In genomic region chr1:51729156-51729823, GRCh38 we compare ENCODE assay signal across 1 cellular context.
A peak's percentile ranks its signal among the peaks of the same experiment; 100 is the strongest.
TF ChIP-seq lines count a peak whose summit lies in the region.

No MANE protein-coding gene starts in this region.

TF ChIP-seq in HEK293, 187 proteins besides CTCF, POLR2A, EP300 and RAD21 (continued from another document and continues in another):
- TF ChIP-seq BCL6B (tag by site-specific recombination; IDR thresholded peaks at IDR 0.05) (0 out of 2 replicates have a peak, but pooled peaks have one; percentile 9), GFI1B (tag by site-specific recombination; IDR thresholded peaks at IDR 0.05) (no peak), ZNF19 (tag by site-specific recombination; IDR thresholded peaks at IDR 0.05; ENCODE audit: low read depth) (no peak), GLI2 (tag by site-specific recombination; IDR thresholded peaks at IDR 0.05; ENCODE audit: borderline replicate concordance, low read depth) (no peak), ZNF311 (tag by site-specific recombination; IDR thresholded peaks at IDR 0.05; ENCODE audit: borderline replicate concordance) (no peak), ZNF843 (tag by site-specific recombination; IDR thresholded peaks at IDR 0.05) (peak; percentile 54; the same call in 1 of the 2 replicates), ZNF16 (tag by site-specific recombination; IDR thresholded peaks at IDR 0.05; ENCODE audit: low read depth) (no peak), ZNF366 (tag by site-specific recombination; conservative IDR thresholded peaks at IDR 0.05) (no peak), ZNF623 (tag by site-specific recombination; IDR thresholded peaks at IDR 0.05) (no peak; the same call in 1 of the 2 replicates), ZNF174 (tag by site-specific recombination; IDR thresholded peaks at IDR 0.05) (no peak), ZNF777 (tag by site-specific recombination; IDR thresholded peaks at IDR 0.05; ENCODE audit: borderline replicate concordance) (no peak), ZNF10 (tag by site-specific recombination; IDR thresholded peaks at IDR 0.05) (no peak), ZNF26 (tag by site-specific recombination; IDR thresholded peaks at IDR 0.05) (no peak), KLF17 (tag by site-specific recombination; IDR thresholded peaks at IDR 0.05) (peak; percentile 65; the same call in 1 of the 2 replicates), ZNF792 (tag by site-specific recombination; IDR thresholded peaks at IDR 0.05) (no peak), ATF2 (tag by site-specific recombination; IDR thresholded peaks at IDR 0.05; ENCODE audit: low read depth) (no peak), ZNF677 (tag by site-specific recombination; IDR thresholded peaks at IDR 0.05) (no peak), ZNF112 (tag by site-specific recombination; IDR thresholded peaks at IDR 0.05) (no peak), ZNF18 (tag by site-specific recombination; IDR thresholded peaks at IDR 0.05) (no peak), ZFHX2 (tag by site-specific recombination; conservative IDR thresholded peaks at IDR 0.05) (peak; percentile 82), ZNF473 (tag by site-specific recombination; IDR thresholded peaks at IDR 0.05) (no peak), ZNF48 (tag by site-specific recombination; IDR thresholded peaks at IDR 0.05) (no peak), ZBTB11 (tag by site-specific recombination; conservative IDR thresholded peaks at IDR 0.05; ENCODE audit: low read depth) (peak; percentile 66), OSR2 (tag by site-specific recombination; IDR thresholded peaks at IDR 0.05) (peak; percentile 47), ZNF626 (tag by site-specific recombination; IDR thresholded peaks at IDR 0.05) (no peak), ZBTB44 (tag by site-specific recombination; IDR thresholded peaks at IDR 0.05) (no peak), ZNF133 (tag by site-specific recombination; IDR thresholded peaks at IDR 0.05) (no peak), KLF1 (tag by site-specific recombination; IDR thresholded peaks at IDR 0.05) (peak; percentile 55; the same call in 1 of the 2 replicates), ZNF670 (tag by site-specific recombination; IDR thresholded peaks at IDR 0.05; ENCODE audit: low read depth) (no peak), ZNF776 (tag by site-specific recombination; IDR thresholded peaks at IDR 0.05; ENCODE audit: borderline replicate concordance) (no peak), YY1 (tag by site-specific recombination; IDR thresholded peaks at IDR 0.05) (no peak), ZNF280D (tag by site-specific recombination; IDR thresholded peaks at IDR 0.05) (no peak), ZBTB20 (tag by site-specific recombination; IDR thresholded peaks at IDR 0.05) (peak; percentile 58), ZBTB26 (tag by site-specific recombination; optimal IDR thresholded peaks at IDR 0.05) (peak; percentile 80), ZNF596 (tag by site-specific recombination; IDR thresholded peaks at IDR 0.05) (0 out of 2 replicates have a peak, but pooled peaks have one; percentile 9), ZNF645 (tag by site-specific recombination; IDR thresholded peaks at IDR 0.05) (no peak), GLI4 (tag by site-specific recombination; IDR thresholded peaks at IDR 0.05) (no peak; the same call in 1 of the 2 replicates), ZBTB1 (tag by site-specific recombination; IDR thresholded peaks at IDR 0.05) (no peak), EGR2 (tag by site-specific recombination; IDR thresholded peaks at IDR 0.05; ENCODE audit: low read depth) (peak; percentile 82), ZNF768 (tag by site-specific recombination; IDR thresholded peaks at IDR 0.05) (no peak), ZNF148 (tag by site-specific recombination; IDR thresholded peaks at IDR 0.05; ENCODE audit: borderline replicate concordance) (no peak)
